ENCODE assay signal across 20 cellular contexts in genomic region chr3:8438507-8439079, GRCh38.
DNase-seq lines count a peak whose midpoint lies in the region; ATAC-seq, FAIRE-seq and TF ChIP-seq lines count a peak whose summit lies in the region.
"Had no signal": no experiment of that assay in that cellular context is flagged by ENCODE, and none has a peak within 500 bp of the region (broad histone marks: within the 10 kb centered on the region; RNA-seq: fewer than 3 reads in every experiment).

No MANE protein-coding gene starts in this region.

- TF ChIP-seq POLR2A in A549 (IDR thresholded peaks at IDR 0.05; ENCODE audit: low read length) (no peak), body of pancreas (IDR thresholded peaks at IDR 0.05) (no peak), spleen (IDR thresholded peaks at IDR 0.05) (no peak)

- no peak for FAIRE-seq in A549 (lab: Jason Lieb, UNC)
- FAIRE-seq: G401.6, GM12891, H1, HepG2, HTR-8/SVneo had no signal

- H3K27ac Mint-ChIP-seq in osteocyte (ENCODE audit: unreplicated experiment): peak overlapping the region; percentile 3
- H3K27ac Mint-ChIP-seq in stimulated activated naive CD8-positive, alpha-beta T cell treated with anti-CD3 and anti-CD28 coated beads, Interleukin-15, amount 100 ng/mL, for 72 hours: no peak overlapping the region
- H3K27ac Mint-ChIP-seq: B cell; CD4-positive, alpha-beta T cell; HFFc6 had no signal

- CTCF ChIA-PET in A549 (lab: Yijun Ruan, JAX): no interaction called here

- peaks cover 3% of the 10 kb centered on the region for H3K4me1 Mint-ChIP-seq in osteocyte (ENCODE audit: unreplicated experiment)
- H3K4me1 Mint-ChIP-seq in stimulated activated naive CD8-positive, alpha-beta T cell treated with anti-CD3 and anti-CD28 coated beads, Interleukin-15, amount 100 ng/mL, for 72 hours: no peaks in the 10 kb centered on the region
- H3K4me1 Mint-ChIP-seq: B cell had no signal

- H3K4me2 ChIP-seq in A549: no peak overlapping the region

- TF ChIP-seq CTCF in A549 (IDR thresholded peaks at IDR 0.05): no peak
- no peak for TF ChIP-seq CTCF in body of pancreas (IDR thresholded peaks at IDR 0.05)
- no peak for TF ChIP-seq CTCF in osteocyte (IDR thresholded peaks at IDR 0.05)
- no peak for TF ChIP-seq CTCF in spleen (IDR thresholded peaks at IDR 0.05 in 8 of 11, conservative IDR thresholded peaks at IDR 0.05 in 3 of 11)

- no peaks in the 10 kb centered on the region for H3K36me3 ChIP-seq in body of pancreas (replicated peaks in 1 of 2; ENCODE audit: insufficient read depth in 1 of 2, low read depth in 2 of 2)
- no peaks in the 10 kb centered on the region for H3K36me3 ChIP-seq in spleen
- H3K36me3 ChIP-seq: HAP-1 had no signal

- POLR2A ChIA-PET in A549 (lab: Yijun Ruan, JAX): no interaction called here

- H3K9me3 Mint-ChIP-seq in osteocyte (ENCODE audit: unreplicated experiment): no peaks in the 10 kb centered on the region
- peaks cover 0 to 4% of the 10 kb centered on the region in 2 donors for H3K9me3 Mint-ChIP-seq in stimulated activated naive CD8-positive, alpha-beta T cell treated with anti-CD3 and anti-CD28 coated beads, Interleukin-15, amount 100 ng/mL, for 72 hours
- H3K9me3 Mint-ChIP-seq: HFFc6 had no signal

- H3K27ac ChIP-seq in A549 (peak overlapping the region in 1 of 2 experiments; percentile 54; a peak in 3 of 6 replicates), body of pancreas (no peak overlapping the region), spleen (peak overlapping the region in 3 of 8 donors; percentile 48 to 56 (median 53))

- 59% methylated on average over 6 of the region's 7 CpGs for WGBS in A549 (ENCODE audit: missing lambda C conversion rate)
- WGBS in body of pancreas, 2 donors: 59 to 64% methylated on average over 6 to 7 of the region's 7 CpGs
- WGBS in spleen, 5 donors: 83 to 88% (median 86%) methylated on average over 6 to 7 of the region's 7 CpGs

- H3K4me3 ChIP-seq in A549 (no peak overlapping the region), body of pancreas (no peak overlapping the region), spleen (no peak overlapping the region)
- H3K4me3 ChIP-seq: HAP-1 had no signal

- TF ChIP-seq RAD21 in A549 (conservative IDR thresholded peaks at IDR 0.05 in 1 of 2, IDR thresholded peaks at IDR 0.05 in 1 of 2): no peak

- DNase-seq in A549 (ENCODE audit: low read depth in 1 of 2, low spot score in 1 of 2) (peak in 1 of 2 experiments; percentile 45), body of pancreas (peak; percentile 25 to 63 (median 44)), osteocyte (ENCODE audit: extremely low spot score, unreplicated experiment) (no peak), NOMO-1 treated with DMSO at 0.1 percent for 48 hours (lab: John Stamatoyannopoulos, UW; ENCODE audit: unreplicated experiment) (no peak), spleen (no peak)
- DNase-seq in stimulated activated naive CD8-positive, alpha-beta T cell treated with anti-CD3 and anti-CD28 coated beads, Interleukin-15, amount 100 ng/mL, for 72 hours: no peak
- DNase-seq: C1 segment of cervical spinal cord; CD4-positive, alpha-beta T cell; DMS153; DMS79 treated with DMSO at 0.1 percent for 48 hours; EL; HFFc6 had no signal

- intact Hi-C loops in body of pancreas (cut with DNase I) (loop anchor here (5.0 kb wide), 1 partner anchor 189 kb away; no protein-coding TSS in a partner anchor), spleen (cut with DNase I; ENCODE audit: low total_unique reads) (no loop called here)

- H3K4me3 Mint-ChIP-seq in osteocyte (ENCODE audit: unreplicated experiment): no peak overlapping the region
- H3K4me3 Mint-ChIP-seq in stimulated activated naive CD8-positive, alpha-beta T cell treated with anti-CD3 and anti-CD28 coated beads, Interleukin-15, amount 100 ng/mL, for 72 hours: no peak overlapping the region
- H3K4me3 Mint-ChIP-seq: B cell; CD4-positive, alpha-beta T cell; HFFc6 had no signal

- no peaks in the 10 kb centered on the region for H3K27me3 Mint-ChIP-seq in osteocyte (ENCODE audit: unreplicated experiment)
- H3K27me3 Mint-ChIP-seq in stimulated activated naive CD8-positive, alpha-beta T cell treated with anti-CD3 and anti-CD28 coated beads, Interleukin-15, amount 100 ng/mL, for 72 hours: no peaks in the 10 kb centered on the region
- H3K27me3 Mint-ChIP-seq: CD4-positive, alpha-beta T cell had no signal

- H3K9me3 ChIP-seq in A549 (no peaks in the 10 kb centered on the region), body of pancreas (no peaks in the 10 kb centered on the region), spleen (peaks cover 0 to 6% (median 0%) of the 10 kb centered on the region in 8 donors)

- H3K4me1 ChIP-seq in A549: peaks cover 24% of the 10 kb centered on the region
- H3K4me1 ChIP-seq in body of pancreas: peaks cover 16% of the 10 kb centered on the region
- H3K4me1 ChIP-seq in spleen: peaks cover 0 to 30% (median 9%) of the 10 kb centered on the region in 6 donors
- H3K4me1 ChIP-seq: HAP-1 had no signal

- TF ChIP-seq EP300 in A549 (IDR thresholded peaks at IDR 0.05): no peak

- no peaks in the 10 kb centered on the region for H3K36me3 Mint-ChIP-seq in osteocyte (ENCODE audit: unreplicated experiment)

- H3K27me3 ChIP-seq in body of pancreas: no peaks in the 10 kb centered on the region
- no peaks in the 10 kb centered on the region for H3K27me3 ChIP-seq in spleen (replicated peaks in 1 of 7)

- ATAC-seq in A549 (peak in 1 of 2 experiments; percentile 29; a peak in 3 of 6 replicates), body of pancreas (no peak), esophagus mucosa (peak; percentile 71)
- no peak for ATAC-seq in stimulated activated naive CD8-positive, alpha-beta T cell treated with anti-CD3 and anti-CD28 coated beads, Interleukin-15, amount 100 ng/mL, for 72 hours
- ATAC-seq: HepG2 had no signal

TF ChIP-seq in A549, 52 proteins besides CTCF, POLR2A, EP300 and RAD21:
- TF ChIP-seq, protein P1, sequence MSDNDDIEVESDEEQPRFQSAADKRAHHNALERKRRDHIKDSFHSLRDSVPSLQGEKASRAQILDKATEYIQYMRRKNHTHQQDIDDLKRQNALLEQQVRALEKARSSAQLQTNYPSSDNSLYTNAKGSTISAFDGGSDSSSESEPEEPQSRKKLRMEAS (IDR thresholded peaks at IDR 0.05): peak; percentile 48
- TF ChIP-seq, protein P2, sequence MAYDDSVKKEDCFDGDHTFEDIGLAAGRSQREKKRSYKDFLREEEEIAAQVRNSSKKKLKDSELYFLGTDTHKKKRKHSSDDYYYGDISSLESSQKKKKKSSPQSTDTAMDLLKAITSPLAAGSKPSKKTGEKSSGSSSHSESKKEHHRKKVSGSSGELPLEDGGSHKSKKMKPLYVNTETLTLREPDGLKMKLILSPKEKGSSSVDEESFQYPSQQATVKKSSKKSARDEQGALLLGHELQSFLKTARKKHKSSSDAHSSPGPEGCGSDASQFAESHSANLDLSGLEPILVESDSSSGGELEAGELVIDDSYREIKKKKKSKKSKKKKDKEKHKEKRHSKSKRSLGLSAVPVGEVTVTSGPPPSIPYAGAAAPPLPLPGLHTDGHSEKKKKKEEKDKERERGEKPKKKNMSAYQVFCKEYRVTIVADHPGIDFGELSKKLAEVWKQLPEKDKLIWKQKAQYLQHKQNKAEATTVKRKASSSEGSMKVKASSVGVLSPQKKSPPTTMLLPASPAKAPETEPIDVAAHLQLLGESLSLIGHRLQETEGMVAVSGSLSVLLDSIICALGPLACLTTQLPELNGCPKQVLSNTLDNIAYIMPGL (CRISPR knock-in tag; IDR thresholded peaks at IDR 0.05; ENCODE audit: borderline replicate concordance): no peak

Comparison
In these comparisons a context has a peak if more than half of its experiments do, and no peak if none do; other contexts are left out.
1. DNase-seq: peak in body of pancreas (4 of 4); none in osteocyte (single experiment), NOMO-1 treated with DMSO at 0.1 percent for 48 hours (single experiment), stimulated activated naive CD8-positive, alpha-beta T cell treated with anti-CD3 and anti-CD28 coated beads, Interleukin-15, amount 100 ng/mL, for 72 hours (0 of 2) and spleen (single experiment).